In the genomic region with DNA sequence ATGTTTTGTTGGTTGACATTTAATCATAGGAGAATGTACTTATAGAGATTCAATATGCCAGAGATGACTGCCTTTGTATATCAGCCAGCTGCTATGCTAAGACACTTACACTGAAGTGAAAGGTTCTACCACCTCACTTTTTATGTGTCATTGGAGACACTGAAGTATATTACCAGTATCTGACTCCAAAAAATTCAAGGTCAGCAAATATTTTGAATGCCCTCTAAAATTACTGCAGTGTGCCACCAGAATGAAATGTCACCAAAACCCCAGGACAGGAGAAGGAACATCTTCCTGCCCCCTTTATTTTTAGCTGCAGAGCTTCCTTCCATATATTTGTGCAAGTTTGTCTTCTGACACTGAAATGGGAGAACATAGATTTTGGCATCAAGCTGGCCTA, we compare ENCODE assay signal across 5 cellular contexts.
"Had no signal": no experiment of that assay in that cellular context is flagged by ENCODE, and none has a peak within 500 bp of the region (broad histone marks: within the 10 kb centered on the region; RNA-seq: fewer than 3 reads in every experiment).

No MANE protein-coding gene starts in this region.

- H3K4me2 ChIP-seq: GM23338 had no signal

- H2AFZ ChIP-seq: GM23338 had no signal

- ATAC-seq: GM23338 had no signal

- DNase-seq: H9, HCEC 1CT, KG1 had no signal

- H3K4me3 ChIP-seq: GM23338 had no signal

- H3K27ac ChIP-seq: HL-60 had no signal
